ENCODE assay signal across 14 cellular contexts in genomic region chr7:95986136-95986535, GRCh38.
"Had no signal": no experiment of that assay in that cellular context is flagged by ENCODE, and none has a peak within 500 bp of the region (broad histone marks: within the 10 kb centered on the region; RNA-seq: fewer than 3 reads in every experiment).

No MANE protein-coding gene starts in this region.

- H3K9me3 ChIP-seq: body of pancreas had no signal

- DNase-seq: activated B cell treated with CpG ODN at 0.5 μM for 24 hours; activated CD4-positive, alpha-beta memory T cell treated with anti-CD3 and anti-CD28 coated beads, Interleukin-2, amount 10 ng/mL, durations not matched to agents 7 days and 5 days; activated CD4-positive, alpha-beta T cell treated with anti-CD3 and anti-CD28 coated beads for 4 hours; activated CD8-positive, alpha-beta memory T cell treated with anti-CD3 and anti-CD28 coated beads, Interleukin-2, amount 10 ng/mL, durations not matched to agents 7 days and 5 days; body of pancreas; foreskin fibroblast; islet precursor cell; left colon; nephron progenitor cell; nucleus accumbens; retina; stimulated activated naive CD8-positive, alpha-beta T cell treated with anti-CD3 and anti-CD28 coated beads, Interleukin-15, Interleukin-2, amounts not matched to agents 100 U/mL and 50 U/mL, for 24 hours; SW 1271 had no signal

- H3K27me3 ChIP-seq: body of pancreas had no signal

- H3K4me1 ChIP-seq: body of pancreas had no signal

- H3K4me3 ChIP-seq: body of pancreas, lung had no signal

- H3K27ac ChIP-seq: body of pancreas had no signal
